ENCODE assay signal across 10 cellular contexts in genomic region chr6:87714093-87714809, GRCh38. TPM values are rescaled to one million over a fixed set of nuclear protein-coding genes. Genes with fewer than 3 reads are reported as not detected.
DNase-seq lines count a peak whose midpoint lies in the region; ATAC-seq and TF ChIP-seq lines count a peak whose summit lies in the region.
"Had no signal": no experiment of that assay in that cellular context is flagged by ENCODE, and none has a peak within 500 bp of the region (broad histone marks: within the 10 kb centered on the region; RNA-seq: fewer than 3 reads in every experiment).

No MANE protein-coding gene starts in this region.

- ATAC-seq in GM21825 (IDR thresholded peaks at IDR 0.05; ENCODE audit: unreplicated experiment) (peak; percentile 49), HG02678 (IDR thresholded peaks at IDR 0.05; ENCODE audit: unreplicated experiment) (no peak)

- H3K36me3 Mint-ChIP-seq in progenitor cell of endocrine pancreas (ENCODE audit: insufficient read depth), result no peaks in the 10 kb centered on the region

- no peak overlapping the region for H3K4me3 ChIP-seq in foreskin fibroblast (ENCODE audit: low read depth in 1 of 2, low read length in 2 of 2)
- H3K4me3 ChIP-seq: upper lobe of left lung had no signal

- no peak for TF ChIP-seq CTCF in foreskin fibroblast (IDR thresholded peaks at IDR 0.05; ENCODE audit: low read depth, low read length)
- no peak for TF ChIP-seq CTCF in progenitor cell of endocrine pancreas (IDR thresholded peaks at IDR 0.05; ENCODE audit: unreplicated experiment)

- no peaks in the 10 kb centered on the region for H3K9me3 Mint-ChIP-seq in progenitor cell of endocrine pancreas (ENCODE audit: low read depth)

- no peaks in the 10 kb centered on the region for H3K4me1 Mint-ChIP-seq in progenitor cell of endocrine pancreas (ENCODE audit: low read depth)

- H3K27me3 Mint-ChIP-seq in progenitor cell of endocrine pancreas, result no peaks in the 10 kb centered on the region

- no peak overlapping the region for H3K27ac Mint-ChIP-seq in progenitor cell of endocrine pancreas

- no peak overlapping the region for H3K4me3 Mint-ChIP-seq in progenitor cell of endocrine pancreas (ENCODE audit: low read depth)

- DNase-seq in ELR (ENCODE audit: low read depth) (peak; percentile 90), RKO (ENCODE audit: low spot score) (peak; percentile 65), foreskin fibroblast (peak; percentile 72 to 80), NCI-H1436 treated with DMSO at 0.1 percent for 48 hours (lab: John Stamatoyannopoulos, UW) (no peak), progenitor cell of endocrine pancreas (ENCODE audit: low spot score, unreplicated experiment) (no peak)
- DNase-seq in activated effector memory CD4-positive, alpha-beta T cell treated with Interleukin-2 at 50 U/mL for 16 hours, result no peak
- DNase-seq: NCI-H524 treated with DMSO at 0.1 percent for 48 hours, upper lobe of left lung had no signal

RNA-seq across cellular contexts. Expression of gene AKIRIN2, which starts 12.2 kb away (rescaled TPM):
- total RNA-seq in progenitor cell of endocrine pancreas, result 77.8 and 86.3 TPM in 2 replicates

Comparison
In these comparisons a context has a peak if more than half of its experiments do, and no peak if none do; other contexts are left out.
1. DNase-seq: peak in ELR (single experiment), RKO (single experiment) and foreskin fibroblast (2 of 2); none in NCI-H1436 treated with DMSO at 0.1 percent for 48 hours (single experiment), activated effector memory CD4-positive, alpha-beta T cell treated with Interleukin-2 at 50 U/mL for 16 hours (single experiment) and progenitor cell of endocrine pancreas (single experiment).